Comparison of ENCODE assay signal across 10 cellular contexts in genomic region chrX:23334536-23334870, GRCh38. TPM values are rescaled to one million over a fixed set of nuclear protein-coding genes. Genes with fewer than 3 reads are reported as not detected.
A peak's percentile ranks its signal among the peaks of the same experiment; 100 is the strongest.
DNase-seq lines count a peak whose midpoint lies in the region; ATAC-seq and TF ChIP-seq lines count a peak whose summit lies in the region.
"Had no signal": no experiment of that assay in that cellular context is flagged by ENCODE, and none has a peak within 500 bp of the region (broad histone marks: within the 10 kb centered on the region; RNA-seq: fewer than 3 reads in every experiment).

Gene PTCHD1, plus strand, starts transcription at chrX:23334849. Its CDS starts 27 bp downstream, at chrX:23334876.

- no peaks in the 10 kb centered on the region for H3K36me3 ChIP-seq in mucosa of rectum (ENCODE audit: control insufficient read depth in 2 of 2, insufficient read depth in 2 of 2, low read length in 2 of 2)
- H3K36me3 ChIP-seq in suprapubic skin = no peaks in the 10 kb centered on the region

- no peaks in the 10 kb centered on the region for H3K4me1 ChIP-seq in mucosa of rectum (ENCODE audit: control insufficient read depth in 2 of 2, insufficient read depth in 2 of 2, low read length in 2 of 2)
- peaks cover 34% of the 10 kb centered on the region for H3K4me1 ChIP-seq in suprapubic skin

- TF ChIP-seq CTCF in astrocyte of the spinal cord (IDR thresholded peaks at IDR 0.05; ENCODE audit: low read depth, low read length) (no peak), suprapubic skin (IDR thresholded peaks at IDR 0.05) (no peak)

- H3K27ac Mint-ChIP-seq in activated CD4-positive, alpha-beta T cell treated with anti-CD3 and anti-CD28 coated beads, Interleukin-2, amount 10 ng/mL, durations not matched to agents 24 days and 14 days = no peak within 1 kb of the TSS

- TF ChIP-seq EP300 in suprapubic skin (IDR thresholded peaks at IDR 0.05) = no peak

- H3K9me3 Mint-ChIP-seq in activated CD4-positive, alpha-beta T cell treated with anti-CD3 and anti-CD28 coated beads, Interleukin-2, amount 10 ng/mL, durations not matched to agents 24 days and 14 days = no peaks in the 10 kb centered on the region

- H3K27me3 ChIP-seq in mucosa of rectum (ENCODE audit: control insufficient read depth in 2 of 2, insufficient read depth in 2 of 2, low read length in 2 of 2) (peaks cover 13 to 46% of the 10 kb centered on the region in 2 donors), suprapubic skin (peaks cover 41% of the 10 kb centered on the region)

- H3K27ac ChIP-seq in mucosa of rectum (ENCODE audit: low read depth in 2 of 2, low read length in 2 of 2) (no peak within 1 kb of the TSS), suprapubic skin (no peak within 1 kb of the TSS)

- 45% methylated on average over 37 of the region's 61 CpGs for WGBS in suprapubic skin

- TF ChIP-seq POLR2A in suprapubic skin (IDR thresholded peaks at IDR 0.05) = no peak

- H3K27me3 Mint-ChIP-seq in activated CD4-positive, alpha-beta T cell treated with anti-CD3 and anti-CD28 coated beads, Interleukin-2, amount 10 ng/mL, durations not matched to agents 24 days and 14 days = peaks cover 51% of the 10 kb centered on the region

- no peaks in the 10 kb centered on the region for H3K36me3 Mint-ChIP-seq in activated CD4-positive, alpha-beta T cell treated with anti-CD3 and anti-CD28 coated beads, Interleukin-2, amount 10 ng/mL, durations not matched to agents 24 days and 14 days (ENCODE audit: low read depth)

- peaks cover 2% of the 10 kb centered on the region for H3K4me1 Mint-ChIP-seq in activated CD4-positive, alpha-beta T cell treated with anti-CD3 and anti-CD28 coated beads, Interleukin-2, amount 10 ng/mL, durations not matched to agents 24 days and 14 days

- H3K9ac ChIP-seq in mucosa of rectum (ENCODE audit: low read depth in 1 of 2, low read length in 2 of 2) = no peak within 1 kb of the TSS

- in situ Hi-C loops in astrocyte of the spinal cord (cut with HindIII; ENCODE audit: low sequenced_read_pairs) = no loop called here

- peak within 1 kb of the TSS; percentile 4 for H3K4me3 ChIP-seq in astrocyte of the spinal cord (ENCODE audit: low read depth, low read length)
- peak within 1 kb of the TSS; percentile 20 to 43 for H3K4me3 ChIP-seq in mucosa of rectum (ENCODE audit: low read length in 2 of 2)
- H3K4me3 ChIP-seq in suprapubic skin = peak within 1 kb of the TSS; percentile 46

- intact Hi-C loops in activated CD4-positive, alpha-beta T cell treated with anti-CD3 and anti-CD28 coated beads, Interleukin-2, amount 10 ng/mL, durations not matched to agents 24 days and 14 days (cut with micrococcal nuclease) = loop anchor here (10.0 kb wide), 1 partner anchor 1680 kb away; the partner anchor contains the start of gene ARX

- peak within 1 kb of the TSS; percentile 41 for H3K4me3 Mint-ChIP-seq in activated CD4-positive, alpha-beta T cell treated with anti-CD3 and anti-CD28 coated beads, Interleukin-2, amount 10 ng/mL, durations not matched to agents 24 days and 14 days

- H3K9me3 ChIP-seq in mucosa of rectum (ENCODE audit: control insufficient read depth in 2 of 2, low read length in 2 of 2) (no peaks in the 10 kb centered on the region), suprapubic skin (no peaks in the 10 kb centered on the region)

- ATAC-seq in GM19023 (IDR thresholded peaks at IDR 0.05; ENCODE audit: unreplicated experiment) = no peak
- ATAC-seq in HG03432 (IDR thresholded peaks at IDR 0.05; ENCODE audit: unreplicated experiment) = no peak

- DNase-seq in activated CD4-positive, alpha-beta T cell treated with anti-CD3 and anti-CD28 coated beads, Interleukin-2, amount 10 ng/mL, durations not matched to agents 24 days and 14 days = no peak
- no peak for DNase-seq in activated CD4-positive, alpha-beta T cell treated with anti-CD3 and anti-CD28 coated beads, Interleukin-2, amount 50 U/mL, for 48 hours
- no peak for DNase-seq in astrocyte of the spinal cord (ENCODE audit: low read depth, low spot score)
- no peak for DNase-seq in suprapubic skin (ENCODE audit: low spot score in 2 of 2)
- DNase-seq in NCI-H2081 (lab: John Stamatoyannopoulos, UW) = no peak
- DNase-seq: ACHN; stimulated activated CD4-positive, alpha-beta T cell treated with anti-CD3 and anti-CD28 coated beads, Interleukin-1b, Interleukin-23, amount 100 ng/mL, for 48 hours had no signal

RNA-seq across cellular contexts. Expression of gene PTCHD1, which starts in this region (rescaled TPM):
- not detected in 2 replicates for total RNA-seq in activated CD4-positive, alpha-beta T cell treated with anti-CD3 and anti-CD28 coated beads, Interleukin-2, amount 10 ng/mL, durations not matched to agents 24 days and 14 days
- total RNA-seq in suprapubic skin = under 1 TPM in 3 of 4 donors, not detected in 1; 0.13 to 0.32 (median 0.26) TPM
